In the genomic region with DNA sequence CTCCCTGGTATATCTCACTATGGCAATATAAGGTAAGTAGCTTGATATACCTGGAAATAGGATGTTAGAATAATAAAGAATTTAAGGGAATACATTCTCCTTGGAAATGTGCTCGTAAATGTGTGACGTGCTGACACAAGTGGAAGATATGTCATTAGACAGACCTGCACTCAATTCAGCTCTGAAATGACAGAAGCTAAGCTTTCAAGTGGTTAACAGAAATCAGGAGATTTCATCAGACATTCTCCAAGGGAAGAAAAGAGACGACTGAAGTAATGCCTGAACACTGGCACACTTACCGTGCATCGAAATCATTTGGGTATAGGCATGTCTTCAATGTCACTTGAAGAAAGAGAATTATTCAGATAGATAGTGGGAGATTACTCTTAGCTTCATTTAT, we compare ENCODE assay signal across 2 cellular contexts.
TF ChIP-seq lines count a peak whose summit lies in the region.

No MANE protein-coding gene starts in this region.

TF ChIP-seq in H1, 55 proteins besides CTCF, POLR2A, EP300 and RAD21:
- TF ChIP-seq RFX5 (IDR thresholded peaks at IDR 0.05; ENCODE audit: borderline replicate concordance, low read depth, low read length) = no peak
- TF ChIP-seq EZH2 (IDR thresholded peaks at IDR 0.05; ENCODE audit: low read depth, low read length, severe bottlenecking) = no peak
- TF ChIP-seq, protein P1, sequence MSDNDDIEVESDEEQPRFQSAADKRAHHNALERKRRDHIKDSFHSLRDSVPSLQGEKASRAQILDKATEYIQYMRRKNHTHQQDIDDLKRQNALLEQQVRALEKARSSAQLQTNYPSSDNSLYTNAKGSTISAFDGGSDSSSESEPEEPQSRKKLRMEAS (IDR thresholded peaks at IDR 0.05) = no peak

TF ChIP-seq in neural cell, 6 proteins besides CTCF, POLR2A, EP300 and RAD21:
- TF ChIP-seq POLR2AphosphoS5 (IDR thresholded peaks at IDR 0.05) (peak; percentile 83), TAF1 (IDR thresholded peaks at IDR 0.05; ENCODE audit: low read depth) (no peak), SMC3 (conservative IDR thresholded peaks at IDR 0.05; ENCODE audit: poor library complexity) (peak; percentile 54)
- TF ChIP-seq, protein P2, sequence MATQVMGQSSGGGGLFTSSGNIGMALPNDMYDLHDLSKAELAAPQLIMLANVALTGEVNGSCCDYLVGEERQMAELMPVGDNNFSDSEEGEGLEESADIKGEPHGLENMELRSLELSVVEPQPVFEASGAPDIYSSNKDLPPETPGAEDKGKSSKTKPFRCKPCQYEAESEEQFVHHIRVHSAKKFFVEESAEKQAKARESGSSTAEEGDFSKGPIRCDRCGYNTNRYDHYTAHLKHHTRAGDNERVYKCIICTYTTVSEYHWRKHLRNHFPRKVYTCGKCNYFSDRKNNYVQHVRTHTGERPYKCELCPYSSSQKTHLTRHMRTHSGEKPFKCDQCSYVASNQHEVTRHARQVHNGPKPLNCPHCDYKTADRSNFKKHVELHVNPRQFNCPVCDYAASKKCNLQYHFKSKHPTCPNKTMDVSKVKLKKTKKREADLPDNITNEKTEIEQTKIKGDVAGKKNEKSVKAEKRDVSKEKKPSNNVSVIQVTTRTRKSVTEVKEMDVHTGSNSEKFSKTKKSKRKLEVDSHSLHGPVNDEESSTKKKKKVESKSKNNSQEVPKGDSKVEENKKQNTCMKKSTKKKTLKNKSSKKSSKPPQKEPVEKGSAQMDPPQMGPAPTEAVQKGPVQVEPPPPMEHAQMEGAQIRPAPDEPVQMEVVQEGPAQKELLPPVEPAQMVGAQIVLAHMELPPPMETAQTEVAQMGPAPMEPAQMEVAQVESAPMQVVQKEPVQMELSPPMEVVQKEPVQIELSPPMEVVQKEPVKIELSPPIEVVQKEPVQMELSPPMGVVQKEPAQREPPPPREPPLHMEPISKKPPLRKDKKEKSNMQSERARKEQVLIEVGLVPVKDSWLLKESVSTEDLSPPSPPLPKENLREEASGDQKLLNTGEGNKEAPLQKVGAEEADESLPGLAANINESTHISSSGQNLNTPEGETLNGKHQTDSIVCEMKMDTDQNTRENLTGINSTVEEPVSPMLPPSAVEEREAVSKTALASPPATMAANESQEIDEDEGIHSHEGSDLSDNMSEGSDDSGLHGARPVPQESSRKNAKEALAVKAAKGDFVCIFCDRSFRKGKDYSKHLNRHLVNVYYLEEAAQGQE (IDR thresholded peaks at IDR 0.05; ENCODE audit: borderline replicate concordance) = peak; percentile 53
